In the genomic region with DNA sequence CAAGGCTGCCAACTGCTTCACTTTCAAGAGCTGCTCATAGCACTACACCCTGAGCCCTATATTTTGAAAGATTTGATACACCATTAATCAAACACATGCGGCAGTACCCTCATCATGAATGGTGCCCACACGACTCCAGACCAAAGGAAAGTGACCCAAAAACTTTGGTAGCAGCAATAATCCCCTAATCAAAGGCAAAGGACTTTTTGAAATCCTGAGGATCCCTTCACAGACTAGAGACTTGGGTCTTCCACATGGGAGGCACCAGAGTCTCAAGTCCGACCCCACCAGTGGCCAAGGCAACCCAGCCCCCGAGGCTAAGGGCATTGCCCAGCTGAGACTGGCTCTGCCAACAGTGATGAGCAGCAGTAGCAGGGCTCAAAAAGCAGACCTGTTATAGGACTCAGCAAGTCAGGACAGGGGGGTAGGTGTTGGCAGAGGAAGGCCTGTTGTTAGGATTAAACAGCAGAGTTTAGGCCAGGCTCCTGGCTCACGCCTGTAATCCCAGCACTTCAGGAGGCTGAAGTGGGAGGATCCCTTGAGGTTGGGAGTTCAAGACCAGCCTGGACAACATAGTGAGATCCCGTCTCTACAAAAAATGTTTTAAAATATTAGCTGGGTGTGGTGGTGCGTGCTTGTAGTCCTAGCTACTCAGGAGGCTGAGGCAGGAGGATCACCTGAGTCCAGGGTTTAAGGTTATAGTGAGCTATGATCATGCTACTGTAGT, we compare ENCODE assay signal across 10 cellular contexts. TPM values are rescaled to one million over a fixed set of nuclear protein-coding genes. Genes with fewer than 3 reads are reported as not detected.
A peak's percentile ranks its signal among the peaks of the same experiment; 100 is the strongest.
DNase-seq lines count a peak whose midpoint lies in the region; ATAC-seq and TF ChIP-seq lines count a peak whose summit lies in the region.
"Had no signal": no experiment of that assay in that cellular context is flagged by ENCODE, and none has a peak within 500 bp of the region (broad histone marks: within the 10 kb centered on the region; RNA-seq: fewer than 3 reads in every experiment).

No MANE protein-coding gene starts in this region.

- H3K36me3 Mint-ChIP-seq in activated naive CD8-positive, alpha-beta T cell treated with anti-CD3 and anti-CD28 coated beads, Interleukin-2, amount 10 ng/mL, durations not matched to agents 7 days and 5 days, result peaks cover 52% of the 10 kb centered on the region

- H3K36me3 ChIP-seq in heart right ventricle (peaks cover 0 to 49% (median 23%) of the 10 kb centered on the region in 9 donors), uterus (no peaks in the 10 kb centered on the region)
- H3K36me3 ChIP-seq: BE2C had no signal

- peaks cover 5 to 70% (median 53%) of the 10 kb centered on the region in 9 donors for H3K4me1 ChIP-seq in heart right ventricle
- peaks cover 82% of the 10 kb centered on the region for H3K4me1 ChIP-seq in mononuclear cell (ENCODE audit: insufficient read depth, low read length)
- no peaks in the 10 kb centered on the region for H3K4me1 ChIP-seq in uterus

- POLR2A ChIA-PET in activated naive CD8-positive, alpha-beta T cell treated with anti-CD3 and anti-CD28 coated beads, Interleukin-2, amount 10 ng/mL, durations not matched to agents 7 days and 5 days (lab: Charles Lee), result interaction anchor here (1.0 to 1.1 kb wide), 2 partner anchors 9 to 10 kb away, joined by 3 to 5 read pairs; no protein-coding TSS in a partner anchor

- peak overlapping the region in 9 of 10 donors; percentile 47 to 95 (median 91) for H3K27ac ChIP-seq in heart right ventricle
- peak overlapping the region; percentile 37 to 89 for H3K27ac ChIP-seq in uterus

- intact Hi-C loops in heart right ventricle (cut with DNase I), result loop anchor here in 3 of 10 donors (5.0 kb wide), 3 partner anchors 73 to 88 kb away; a partner anchor contains a TSS
- intact Hi-C loops in left cardiac atrium (cut with DNase I), result no loop called here
- intact Hi-C loops in uterus (cut with DNase I; ENCODE audit: low total_unique reads), result no loop called here

- no peak for TF ChIP-seq CTCF in heart right ventricle (IDR thresholded peaks at IDR 0.05)
- no peak for TF ChIP-seq CTCF in uterus (IDR thresholded peaks at IDR 0.05)

- H3K4me3 Mint-ChIP-seq in activated naive CD8-positive, alpha-beta T cell treated with anti-CD3 and anti-CD28 coated beads, Interleukin-2, amount 10 ng/mL, durations not matched to agents 7 days and 5 days, result peak overlapping the region; percentile 88

- H3K9me3 Mint-ChIP-seq in activated naive CD8-positive, alpha-beta T cell treated with anti-CD3 and anti-CD28 coated beads, Interleukin-2, amount 10 ng/mL, durations not matched to agents 7 days and 5 days, result no peaks in the 10 kb centered on the region

- no peaks in the 10 kb centered on the region for H3K27me3 Mint-ChIP-seq in activated naive CD8-positive, alpha-beta T cell treated with anti-CD3 and anti-CD28 coated beads, Interleukin-2, amount 10 ng/mL, durations not matched to agents 7 days and 5 days

- H3K27me3 ChIP-seq in heart right ventricle, result no peaks in the 10 kb centered on the region
- no peaks in the 10 kb centered on the region for H3K27me3 ChIP-seq in mononuclear cell (ENCODE audit: insufficient read depth, low read length)
- no peaks in the 10 kb centered on the region for H3K27me3 ChIP-seq in uterus
- H3K27me3 ChIP-seq: BE2C had no signal

- peaks cover 56% of the 10 kb centered on the region for H3K4me1 Mint-ChIP-seq in activated naive CD8-positive, alpha-beta T cell treated with anti-CD3 and anti-CD28 coated beads, Interleukin-2, amount 10 ng/mL, durations not matched to agents 7 days and 5 days

- H3K27ac Mint-ChIP-seq in activated naive CD8-positive, alpha-beta T cell treated with anti-CD3 and anti-CD28 coated beads, Interleukin-2, amount 10 ng/mL, durations not matched to agents 7 days and 5 days, result peak overlapping the region; percentile 96

- no peak for ATAC-seq in heart right ventricle
- no peak for ATAC-seq in left cardiac atrium
- no peak for ATAC-seq in activated naive CD8-positive, alpha-beta T cell treated with anti-CD3 and anti-CD28 coated beads, Interleukin-2, amount 10 ng/mL, durations not matched to agents 7 days and 5 days (ENCODE audit: low read depth)

- 78 to 80% methylated on average over 7 of the region's 7 CpGs for WGBS in heart right ventricle, 2 donors

- TF ChIP-seq POLR2A in uterus (IDR thresholded peaks at IDR 0.05), result no peak

- H3K4me3 ChIP-seq in heart right ventricle, result peak overlapping the region in 7 of 10 donors; percentile 15 to 98 (median 89)
- H3K4me3 ChIP-seq in mononuclear cell (ENCODE audit: low read length), result peak overlapping the region; percentile 11
- H3K4me3 ChIP-seq in uterus, result no peak overlapping the region

- DNase-seq in heart right ventricle (no peak), left cardiac atrium (no peak), uterus (no peak), COLO829 (ENCODE audit: low spot score) (no peak), cortex of kidney (lab: John Stamatoyannopoulos, UW) (no peak)
- no peak for DNase-seq in activated naive CD8-positive, alpha-beta T cell treated with anti-CD3 and anti-CD28 coated beads, Interleukin-2, amount 10 ng/mL, durations not matched to agents 7 days and 5 days
- DNase-seq in activated effector memory CD4-positive, alpha-beta T cell treated with anti-CD3 and anti-CD28 coated beads, Interleukin-2, amount 50 U/mL, for 16 hours, result no peak
- DNase-seq: BE2C; NK-92 treated with Interleukin-12 subunit alpha and Interleukin-12 subunit beta, amount 100 ng/mL, for 24 hours had no signal

- no peaks in the 10 kb centered on the region for H3K9me3 ChIP-seq in heart right ventricle
- H3K9me3 ChIP-seq in mononuclear cell (ENCODE audit: low read depth, low read length), result no peaks in the 10 kb centered on the region
- no peaks in the 10 kb centered on the region for H3K9me3 ChIP-seq in uterus
- H3K9me3 ChIP-seq: BE2C had no signal

RNA-seq across cellular contexts. Expression of a gene that starts 3.2 kb away (rescaled TPM):
- 10 to 100 TPM in 8 of 10 donors, 1 to 10 TPM in 2; 8.7 to 32.7 (median 17.3) TPM for total RNA-seq in heart right ventricle
- polyA plus RNA-seq in heart right ventricle, result 10 to 100 TPM in 1 of 2 donors, 1 to 10 TPM in 1; 4.9 to 15.1 TPM
- 10 to 100 TPM; 30.0 to 30.3 TPM for total RNA-seq in left cardiac atrium
- 100 to 1,000 TPM; 139 to 141 TPM for total RNA-seq in activated naive CD8-positive, alpha-beta T cell treated with anti-CD3 and anti-CD28 coated beads, Interleukin-2, amount 10 ng/mL, durations not matched to agents 7 days and 5 days
- total RNA-seq in mononuclear cell, result 33.4 TPM
- 10 to 100 TPM; 17.4 to 80.0 (median 35.0) TPM for total RNA-seq in uterus

RNA-seq across cellular contexts. Expression of a gene that starts 50.2 kb away (rescaled TPM):
- 10 to 100 TPM in 1 of 10 donors, 1 to 10 TPM in 9; 6.7 to 10.3 (median 8.5) TPM for total RNA-seq in heart right ventricle
- polyA plus RNA-seq in heart right ventricle, result 1 to 10 TPM; 5.2 to 6.8 TPM
- 1 to 10 TPM; 9.2 to 9.4 TPM for total RNA-seq in left cardiac atrium
- 10 to 100 TPM; 16.4 TPM for total RNA-seq in activated naive CD8-positive, alpha-beta T cell treated with anti-CD3 and anti-CD28 coated beads, Interleukin-2, amount 10 ng/mL, durations not matched to agents 7 days and 5 days
- total RNA-seq in mononuclear cell, result 26.6 TPM
- 10 to 100 TPM in 3 of 4 donors, 1 to 10 TPM in 1; 6.9 to 26.1 (median 14.3) TPM for total RNA-seq in uterus

Comparison
In these comparisons a context has a peak if more than half of its experiments do, and no peak if none do; other contexts are left out.
1. H3K4me3 ChIP-seq: peak in heart right ventricle (7 of 10) and mononuclear cell (single experiment); none in uterus (0 of 2).